In the genomic region with DNA sequence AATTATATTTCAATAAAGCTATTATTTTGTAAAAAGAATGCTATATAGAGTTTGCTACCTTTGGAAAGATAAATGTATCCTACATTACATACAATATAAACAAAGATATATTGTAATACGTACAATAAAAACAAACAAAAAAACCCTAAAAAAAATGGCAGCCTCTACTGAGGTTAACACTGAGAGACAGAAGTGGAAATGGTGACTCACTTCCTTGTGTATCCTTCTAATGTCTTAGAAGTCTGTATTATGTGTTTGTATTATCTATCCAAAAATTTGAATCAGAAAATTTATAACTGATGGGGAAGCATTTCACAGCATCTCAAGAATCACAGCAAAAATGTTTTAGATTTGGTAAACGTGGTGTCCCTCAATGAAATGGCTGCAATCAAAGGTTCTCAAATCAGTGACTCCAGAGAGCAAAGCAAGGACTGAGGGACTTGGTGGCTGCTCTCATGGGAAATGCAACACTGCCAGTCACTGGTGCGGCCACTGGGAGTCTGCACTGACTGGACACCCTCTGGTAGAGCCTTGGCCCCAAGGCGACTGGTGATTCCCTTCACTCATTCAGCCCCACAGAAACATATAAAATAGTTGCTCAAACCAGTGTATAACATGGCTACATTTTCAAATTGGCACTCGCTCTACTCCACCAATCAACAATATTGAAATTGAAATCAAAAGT, we compare ENCODE assay signal across 14 cellular contexts. TPM values are rescaled to one million over a fixed set of nuclear protein-coding genes. Genes with fewer than 3 reads are reported as not detected.
A peak's percentile ranks its signal among the peaks of the same experiment; 100 is the strongest.
DNase-seq lines count a peak whose midpoint lies in the region; ATAC-seq and TF ChIP-seq lines count a peak whose summit lies in the region.
"Had no signal": no experiment of that assay in that cellular context is flagged by ENCODE, and none has a peak within 500 bp of the region (broad histone marks: within the 10 kb centered on the region; RNA-seq: fewer than 3 reads in every experiment).

No MANE protein-coding gene starts in this region.

- H3K9me3 Mint-ChIP-seq in HFFc6: no peaks in the 10 kb centered on the region
- H3K9me3 Mint-ChIP-seq: activated CD4-positive, alpha-beta memory T cell treated with anti-CD3 and anti-CD28 coated beads, Interleukin-2, amount 10 ng/mL, durations not matched to agents 7 days and 5 days; T-helper 1 cell treated with Interleukin-12 subunit alpha and Interleukin-12 subunit beta and Interleukin-4 antibody, amounts not matched to agents 30 μg/mL and 1 μg/mL, for 36 hours had no signal

- H3K9me3 ChIP-seq in subcutaneous abdominal adipose tissue (ENCODE audit: control insufficient read depth in 5 of 5, low read length in 5 of 5) (no peaks in the 10 kb centered on the region), prostate gland (no peaks in the 10 kb centered on the region)
- H3K9me3 ChIP-seq: colonic mucosa had no signal

- peaks cover 32% of the 10 kb centered on the region for H3K4me1 Mint-ChIP-seq in HFFc6 (ENCODE audit: low read depth)
- H3K4me1 Mint-ChIP-seq: CD4-positive, CD25-positive, alpha-beta regulatory T cell had no signal

- WGBS in prostate gland: 93% methylated on average over 5 of the region's 5 CpGs

- no peak overlapping the region for H3K4me3 Mint-ChIP-seq in HFFc6
- H3K4me3 Mint-ChIP-seq: activated CD4-positive, alpha-beta memory T cell treated with anti-CD3 and anti-CD28 coated beads, Interleukin-2, amount 10 ng/mL, durations not matched to agents 7 days and 5 days; CD4-positive, CD25-positive, alpha-beta regulatory T cell; T-helper 1 cell treated with Interleukin-12 subunit alpha and Interleukin-12 subunit beta and Interleukin-4 antibody, amounts not matched to agents 30 μg/mL and 1 μg/mL, for 36 hours had no signal

- H3K27me3 ChIP-seq in subcutaneous abdominal adipose tissue (ENCODE audit: control insufficient read depth in 5 of 5, insufficient read depth in 4 of 5, low read length in 5 of 5) (no peaks in the 10 kb centered on the region), prostate gland (replicated peaks; ENCODE audit: insufficient read depth) (no peaks in the 10 kb centered on the region)
- H3K27me3 ChIP-seq: colonic mucosa had no signal

- no peaks in the 10 kb centered on the region for H3K27me3 Mint-ChIP-seq in HFFc6 (ENCODE audit: insufficient read depth)
- H3K27me3 Mint-ChIP-seq: activated CD4-positive, alpha-beta memory T cell treated with anti-CD3 and anti-CD28 coated beads, Interleukin-2, amount 10 ng/mL, durations not matched to agents 7 days and 5 days; CD4-positive, CD25-positive, alpha-beta regulatory T cell; progenitor cell of endocrine pancreas had no signal

- DNase-seq in MV-4-11 (lab: John Stamatoyannopoulos, UW): peak; percentile 25
- DNase-seq in coronary artery (ENCODE audit: low spot score): no peak
- DNase-seq in kidney tubule cell (ENCODE audit: low spot score): peak; percentile 16
- DNase-seq in SW 1271 (lab: John Stamatoyannopoulos, UW): no peak
- DNase-seq in prostate gland (ENCODE audit: low spot score): no peak
- no peak for DNase-seq in HFFc6
- DNase-seq: activated CD4-positive, alpha-beta memory T cell treated with anti-CD3 and anti-CD28 coated beads, Interleukin-2, amount 10 ng/mL, durations not matched to agents 7 days and 5 days; CD4-positive, CD25-positive, alpha-beta regulatory T cell; colonic mucosa; NCI-H2029 had no signal

- H3K27ac Mint-ChIP-seq in HFFc6: no peak overlapping the region
- H3K27ac Mint-ChIP-seq: activated CD4-positive, alpha-beta memory T cell treated with anti-CD3 and anti-CD28 coated beads, Interleukin-2, amount 10 ng/mL, durations not matched to agents 7 days and 5 days; CD4-positive, CD25-positive, alpha-beta regulatory T cell; progenitor cell of endocrine pancreas; T-helper 1 cell treated with Interleukin-12 subunit alpha and Interleukin-12 subunit beta and Interleukin-4 antibody, amounts not matched to agents 30 μg/mL and 1 μg/mL, for 36 hours had no signal

- intact Hi-C loops in prostate gland (cut with DNase I): no loop called here

- H3K36me3 ChIP-seq in subcutaneous abdominal adipose tissue (ENCODE audit: control insufficient read depth in 5 of 5, insufficient read depth in 5 of 5, low read length in 5 of 5) (peaks cover 0 to 4% (median 0%) of the 10 kb centered on the region in 5 donors), prostate gland (no peaks in the 10 kb centered on the region)
- H3K36me3 ChIP-seq: colonic mucosa had no signal

- H3K9ac ChIP-seq in subcutaneous abdominal adipose tissue (ENCODE audit: low read length in 5 of 5): no peak overlapping the region

- H3K4me1 ChIP-seq in subcutaneous abdominal adipose tissue (ENCODE audit: control insufficient read depth in 5 of 5, insufficient read depth in 5 of 5, low read length in 5 of 5): peaks cover 0 to 15% (median 11%) of the 10 kb centered on the region in 5 donors
- no peaks in the 10 kb centered on the region for H3K4me1 ChIP-seq in prostate gland (replicated peaks)
- H3K4me1 ChIP-seq: colonic mucosa had no signal

- no peak for ATAC-seq in GM21423 (IDR thresholded peaks at IDR 0.05; ENCODE audit: unreplicated experiment)

- H3K27ac ChIP-seq in coronary artery (peak overlapping the region; percentile 48 to 80), subcutaneous abdominal adipose tissue (ENCODE audit: low read depth, low read length) (peak overlapping the region; percentile 38), prostate gland (no peak overlapping the region)
- H3K27ac ChIP-seq: colonic mucosa had no signal

- no peak for TF ChIP-seq POLR2A in prostate gland (IDR thresholded peaks at IDR 0.05)

- H3K4me3 ChIP-seq in coronary artery (peak overlapping the region; percentile 11), subcutaneous abdominal adipose tissue (ENCODE audit: low read depth in 1 of 5, low read length in 5 of 5) (peak overlapping the region in 4 of 5 donors; percentile 1 to 41 (median 16)), prostate gland (no peak overlapping the region)
- H3K4me3 ChIP-seq: colonic mucosa had no signal

- TF ChIP-seq CTCF in coronary artery (IDR thresholded peaks at IDR 0.05): no peak
- no peak for TF ChIP-seq CTCF in prostate gland (IDR thresholded peaks at IDR 0.05)
- no peak for TF ChIP-seq CTCF in HFFc6 (IDR thresholded peaks at IDR 0.05)

- peaks cover 32% of the 10 kb centered on the region for H3K36me3 Mint-ChIP-seq in HFFc6 (ENCODE audit: low read depth)
- H3K36me3 Mint-ChIP-seq: CD4-positive, CD25-positive, alpha-beta regulatory T cell had no signal

RNA-seq across cellular contexts. Expression of gene PANK1, which starts 53.8 kb away (rescaled TPM):
- 10 to 100 TPM in 1 of 2 donors, 1 to 10 TPM in 1; 3.1 to 16.0 TPM for total RNA-seq in prostate gland
- total RNA-seq in HFFc6 (2021; fragmentation: NEBNext Ultra II Directional; extraction: Animal tissue kit (Norgen Biotek cat#: 25700)): 1 to 10 TPM; 3.8 to 4.7 (median 4.3) TPM

RNA-seq across cellular contexts. Expression of gene SLC16A12, which starts 55.9 kb away (rescaled TPM):
- 1 to 10 TPM in 1 of 2 donors, under 1 TPM in 1; 0.09 to 4.4 TPM for total RNA-seq in prostate gland
- total RNA-seq in HFFc6 (2021; fragmentation: NEBNext Ultra II Directional; extraction: Animal tissue kit (Norgen Biotek cat#: 25700)): not detected
- total RNA-seq: activated CD4-positive, alpha-beta memory T cell treated with anti-CD3 and anti-CD28 coated beads, Interleukin-2, amount 10 ng/mL, durations not matched to agents 7 days and 5 days; CD4-positive, CD25-positive, alpha-beta regulatory T cell had no signal

Comparison
In these comparisons a context has a peak if more than half of its experiments do, and no peak if none do; other contexts are left out.
1. DNase-seq: peak in MV-4-11 (single experiment) and kidney tubule cell (single experiment); none in coronary artery (single experiment), SW 1271 (0 of 2), prostate gland (single experiment) and HFFc6 (single experiment).
2. H3K27ac ChIP-seq: peak in coronary artery (2 of 2) and subcutaneous abdominal adipose tissue (single experiment); none in prostate gland (0 of 2).
3. H3K4me3 ChIP-seq: peak in coronary artery (single experiment) and subcutaneous abdominal adipose tissue (4 of 5); none in prostate gland (0 of 2).